10 cellular contexts compared by ENCODE assay signal in the genomic region with DNA sequence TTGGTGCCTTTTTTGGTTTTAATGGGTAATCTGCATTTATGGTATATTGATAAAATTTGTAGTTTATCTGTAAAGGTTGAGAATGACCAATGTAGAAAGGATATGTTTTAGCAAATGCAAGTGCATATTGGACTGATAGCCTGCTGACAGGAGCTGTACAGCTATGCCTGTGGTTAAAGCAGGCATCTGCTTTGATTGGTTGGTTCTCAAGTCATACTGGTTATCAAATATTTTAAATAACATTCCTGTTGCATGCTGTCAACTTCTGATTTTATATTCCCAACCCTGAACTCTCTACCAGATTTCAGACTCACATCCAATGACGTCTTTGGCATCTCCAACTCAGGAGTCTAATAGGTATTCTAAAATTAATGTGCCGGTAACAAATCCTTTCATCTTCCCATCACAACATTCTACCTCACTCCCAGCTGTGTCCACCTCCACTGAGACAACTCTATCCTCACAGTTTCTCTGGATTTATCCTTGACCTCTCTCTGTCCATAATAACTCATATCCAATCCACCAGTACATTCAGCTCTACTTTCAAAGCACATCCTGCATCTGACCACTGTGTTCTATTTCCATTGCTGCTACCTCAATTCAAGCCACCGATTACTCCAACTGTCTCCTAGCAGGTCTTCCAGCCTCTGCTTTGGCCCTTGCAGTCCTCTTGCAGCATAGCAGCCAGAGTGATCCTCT.
A peak's percentile ranks its signal among the peaks of the same experiment; 100 is the strongest.
DNase-seq lines count a peak whose midpoint lies in the region; ATAC-seq lines count a peak whose summit lies in the region.
"Had no signal": no experiment of that assay in that cellular context is flagged by ENCODE, and none has a peak within 500 bp of the region (broad histone marks: within the 10 kb centered on the region; RNA-seq: fewer than 3 reads in every experiment).

No MANE protein-coding gene starts in this region.

- peak overlapping the region; percentile 64 for H3K4me3 Mint-ChIP-seq in activated CD8-positive, alpha-beta T cell treated with anti-CD3 and anti-CD28 coated beads, Interleukin-2, amount 10 ng/mL, durations not matched to agents 7 days and 5 days
- H3K4me3 Mint-ChIP-seq: neural progenitor cell had no signal

- DNase-seq in AG20443 (ENCODE audit: low spot score), result peak; percentile 46
- no peak for DNase-seq in activated CD8-positive, alpha-beta T cell treated with anti-CD3 and anti-CD28 coated beads, Interleukin-2, amount 10 ng/mL, durations not matched to agents 7 days and 5 days
- peak; percentile 90 for DNase-seq in iris pigment epithelial cell (ENCODE audit: low read depth)
- no peak for DNase-seq in globus pallidus (ENCODE audit: low spot score)
- DNase-seq in RKO (ENCODE audit: low spot score), result no peak
- no peak for DNase-seq in NCI-H82 treated with DMSO at 0.1 percent for 48 hours (lab: John Stamatoyannopoulos, UW; ENCODE audit: unreplicated experiment)
- DNase-seq in NCI-H1105 (lab: John Stamatoyannopoulos, UW), result no peak
- DNase-seq: NCI-H345 had no signal

- CTCF ChIA-PET in activated CD8-positive, alpha-beta T cell treated with anti-CD3 and anti-CD28 coated beads, Interleukin-2, amount 10 ng/mL, durations not matched to agents 7 days and 5 days (lab: Charles Lee), result interaction anchor here (0.7 to 3.9 kb wide), 19 partner anchors 8 to 436 kb away, joined by 3 to 29 read pairs (median 4); no protein-coding TSS in a partner anchor

- POLR2A ChIA-PET in activated CD8-positive, alpha-beta T cell treated with anti-CD3 and anti-CD28 coated beads, Interleukin-2, amount 10 ng/mL, durations not matched to agents 7 days and 5 days (lab: Charles Lee), result interaction anchor here (0.7 to 0.9 kb wide), 4 partner anchors 42 to 124 kb away, joined by 3 read pairs; no protein-coding TSS in a partner anchor

- H3K36me3 Mint-ChIP-seq in activated CD8-positive, alpha-beta T cell treated with anti-CD3 and anti-CD28 coated beads, Interleukin-2, amount 10 ng/mL, durations not matched to agents 7 days and 5 days (ENCODE audit: low read depth), result peaks cover 11% of the 10 kb centered on the region
- H3K36me3 Mint-ChIP-seq: neural progenitor cell had no signal

- H3K27ac Mint-ChIP-seq in activated CD8-positive, alpha-beta T cell treated with anti-CD3 and anti-CD28 coated beads, Interleukin-2, amount 10 ng/mL, durations not matched to agents 7 days and 5 days, result peak overlapping the region; percentile 88
- H3K27ac Mint-ChIP-seq: neural progenitor cell had no signal

- no peaks in the 10 kb centered on the region for H3K9me3 Mint-ChIP-seq in activated CD8-positive, alpha-beta T cell treated with anti-CD3 and anti-CD28 coated beads, Interleukin-2, amount 10 ng/mL, durations not matched to agents 7 days and 5 days (ENCODE audit: insufficient read depth)
- H3K9me3 Mint-ChIP-seq: neural progenitor cell had no signal

- peaks cover 46% of the 10 kb centered on the region for H3K4me1 Mint-ChIP-seq in activated CD8-positive, alpha-beta T cell treated with anti-CD3 and anti-CD28 coated beads, Interleukin-2, amount 10 ng/mL, durations not matched to agents 7 days and 5 days (ENCODE audit: low read depth)

- no peaks in the 10 kb centered on the region for H3K27me3 Mint-ChIP-seq in activated CD8-positive, alpha-beta T cell treated with anti-CD3 and anti-CD28 coated beads, Interleukin-2, amount 10 ng/mL, durations not matched to agents 7 days and 5 days (ENCODE audit: low read depth)

- peak; percentile 0 for ATAC-seq in GM21390 (IDR thresholded peaks at IDR 0.05; ENCODE audit: unreplicated experiment)
- no peak for ATAC-seq in activated CD8-positive, alpha-beta T cell treated with anti-CD3 and anti-CD28 coated beads, Interleukin-2, amount 10 ng/mL, durations not matched to agents 7 days and 5 days

Comparison
In these comparisons a context has a peak if more than half of its experiments do, and no peak if none do; other contexts are left out.
1. DNase-seq: peak in AG20443 (single experiment) and iris pigment epithelial cell (single experiment); none in activated CD8-positive, alpha-beta T cell treated with anti-CD3 and anti-CD28 coated beads, Interleukin-2, amount 10 ng/mL, durations not matched to agents 7 days and 5 days (single experiment), globus pallidus (single experiment), RKO (single experiment), NCI-H82 treated with DMSO at 0.1 percent for 48 hours (single experiment) and NCI-H1105 (single experiment).